8 cellular contexts compared by ENCODE assay signal in the genomic region with DNA sequence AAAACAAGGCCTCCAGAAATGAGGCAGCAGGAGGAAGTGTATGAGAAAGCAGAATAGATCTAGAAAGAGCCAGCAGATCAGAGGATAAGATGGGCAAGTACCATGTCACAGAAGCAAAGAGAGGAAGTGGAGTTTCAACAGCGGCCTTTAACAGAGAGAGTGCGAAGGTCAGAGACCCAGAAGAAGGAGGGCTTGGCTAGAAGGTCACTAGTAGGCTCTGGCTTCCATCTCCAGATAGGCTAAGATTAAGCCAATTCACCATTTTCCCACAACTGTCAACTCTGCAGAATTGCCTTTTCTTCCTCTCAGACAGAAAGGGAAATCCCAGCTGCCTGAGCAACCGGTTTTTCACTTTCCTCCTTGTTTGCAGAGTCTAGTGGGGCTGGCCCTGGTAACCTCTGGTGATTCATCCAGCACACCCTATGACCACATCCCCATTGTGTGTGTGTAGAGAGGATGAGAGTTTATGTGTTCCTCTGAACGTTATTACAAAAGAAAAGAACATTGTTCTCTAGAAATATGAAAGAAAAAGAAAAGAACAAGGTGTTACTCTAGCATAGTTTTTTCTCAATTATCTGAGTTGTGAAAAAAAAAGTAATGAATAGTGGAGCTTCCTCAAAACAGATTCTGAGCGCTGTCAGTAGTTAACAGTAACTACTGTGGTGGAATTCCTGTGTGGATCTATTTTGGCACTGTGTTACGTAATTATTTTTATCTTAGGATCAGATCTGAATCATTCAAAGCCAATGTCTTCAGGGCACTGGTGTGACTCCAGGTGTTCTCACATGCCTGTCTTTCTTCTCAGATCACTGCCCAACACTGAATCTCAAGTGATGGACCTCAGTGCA.
DNase-seq lines count a peak whose midpoint lies in the region; ATAC-seq and TF ChIP-seq lines count a peak whose summit lies in the region.

No MANE protein-coding gene starts in this region.

- peak; percentile 80 to 85 for DNase-seq in Caco-2
- peak; percentile 58 for DNase-seq in HuH-7 (ENCODE audit: low spot score)
- peak; percentile 83 to 99 for DNase-seq in dermis microvascular lymphatic vessel endothelial cell (ENCODE audit: low read depth in 2 of 2)
- peak; percentile 20 for DNase-seq in stimulated activated CD8-positive, alpha-beta memory T cell treated with anti-CD3 and anti-CD28 coated beads, Interleukin-7, amount 100 ng/mL, for 24 hours (ENCODE audit: low read depth)
- DNase-seq in NCI-H1092 treated with DMSO at 0.1 percent for 48 hours (lab: John Stamatoyannopoulos, UW), result no peak

- H3K4me3 ChIP-seq in Caco-2 (ENCODE audit: low read depth, low read length) (no peak overlapping the region), mucosa of stomach (ENCODE audit: low read length) (no peak overlapping the region)

- peak overlapping the region; percentile 62 for H3K27ac Mint-ChIP-seq in Caco-2 (ENCODE audit: unreplicated experiment)

- no peaks in the 10 kb centered on the region for H3K27me3 Mint-ChIP-seq in Caco-2 (ENCODE audit: insufficient read depth, unreplicated experiment)

- H3K4me1 ChIP-seq in Caco-2 (peaks cover 33% of the 10 kb centered on the region), mucosa of stomach (ENCODE audit: control insufficient read depth, insufficient read depth, low read length) (peaks cover 12% of the 10 kb centered on the region)

- H3K4me3 Mint-ChIP-seq in Caco-2 (ENCODE audit: unreplicated experiment), result peak overlapping the region; percentile 20

- ATAC-seq in GM21528 (IDR thresholded peaks at IDR 0.05; ENCODE audit: low FRiP score, unreplicated experiment), result peak; percentile 99
- ATAC-seq in activated CD4-positive, CD25-positive, alpha-beta regulatory T cell treated with anti-CD3 and anti-CD28 coated beads, Interleukin-2, amount 50 U/mL, for 24 hours, result peak; percentile 98 to 99

- POLR2A ChIA-PET in Caco-2 (lab: Charles Lee), result no interaction called here

- no peaks in the 10 kb centered on the region for H3K9me3 Mint-ChIP-seq in Caco-2 (ENCODE audit: unreplicated experiment)

- no peaks in the 10 kb centered on the region for H3K27me3 ChIP-seq in Caco-2 (replicated peaks; ENCODE audit: control insufficient read depth, insufficient read depth, low read length)
- no peaks in the 10 kb centered on the region for H3K27me3 ChIP-seq in mucosa of stomach (ENCODE audit: control insufficient read depth, insufficient read depth, low read length)

- no TSS peak for BruUV-seq in Caco-2 (replicated peaks; lab: Mats Ljungman, UMichigan)

- CTCF ChIA-PET in Caco-2 (lab: Charles Lee), result no interaction called here

- peak overlapping the region; percentile 32 for H3K9ac ChIP-seq in mucosa of stomach (ENCODE audit: low read length)

- peaks cover 20% of the 10 kb centered on the region for H3K4me1 Mint-ChIP-seq in Caco-2 (ENCODE audit: low read depth, unreplicated experiment)

- intact Hi-C loops in Caco-2 (cut with micrococcal nuclease; ENCODE audit: unreplicated experiment), result loop anchor here (1.0 to 2.0 kb wide), 3 partner anchors 25 to 60 kb away; no protein-coding TSS in a partner anchor

- H3K36me3 ChIP-seq in Caco-2 (ENCODE audit: control insufficient read depth, insufficient read depth, low read length), result no peaks in the 10 kb centered on the region
- no peaks in the 10 kb centered on the region for H3K36me3 ChIP-seq in mucosa of stomach (ENCODE audit: control insufficient read depth, insufficient read depth, low read length)

- peaks cover 9% of the 10 kb centered on the region for H3K36me3 Mint-ChIP-seq in Caco-2 (ENCODE audit: insufficient read depth, unreplicated experiment)

- no peaks in the 10 kb centered on the region for H3K9me3 ChIP-seq in Caco-2
- no peaks in the 10 kb centered on the region for H3K9me3 ChIP-seq in mucosa of stomach (ENCODE audit: control insufficient read depth, low read length)

- TF ChIP-seq CTCF in Caco-2 (IDR thresholded peaks at IDR 0.05; ENCODE audit: insufficient read depth in 1 of 2, low read depth in 1 of 2, low read length in 1 of 2, severe bottlenecking in 1 of 2, unreplicated experiment in 1 of 2), result no peak
